ENCODE assay signal across 9 cellular contexts in genomic region chr6:160991411-160992322, GRCh38. TPM values are rescaled to one million over a fixed set of nuclear protein-coding genes. Genes with fewer than 3 reads are reported as not detected.
DNase-seq lines count a peak whose midpoint lies in the region; ATAC-seq, FAIRE-seq and TF ChIP-seq lines count a peak whose summit lies in the region.
"Had no signal": no experiment of that assay in that cellular context is flagged by ENCODE, and none has a peak within 500 bp of the region (broad histone marks: within the 10 kb centered on the region; RNA-seq: fewer than 3 reads in every experiment).

A gene with protein sequence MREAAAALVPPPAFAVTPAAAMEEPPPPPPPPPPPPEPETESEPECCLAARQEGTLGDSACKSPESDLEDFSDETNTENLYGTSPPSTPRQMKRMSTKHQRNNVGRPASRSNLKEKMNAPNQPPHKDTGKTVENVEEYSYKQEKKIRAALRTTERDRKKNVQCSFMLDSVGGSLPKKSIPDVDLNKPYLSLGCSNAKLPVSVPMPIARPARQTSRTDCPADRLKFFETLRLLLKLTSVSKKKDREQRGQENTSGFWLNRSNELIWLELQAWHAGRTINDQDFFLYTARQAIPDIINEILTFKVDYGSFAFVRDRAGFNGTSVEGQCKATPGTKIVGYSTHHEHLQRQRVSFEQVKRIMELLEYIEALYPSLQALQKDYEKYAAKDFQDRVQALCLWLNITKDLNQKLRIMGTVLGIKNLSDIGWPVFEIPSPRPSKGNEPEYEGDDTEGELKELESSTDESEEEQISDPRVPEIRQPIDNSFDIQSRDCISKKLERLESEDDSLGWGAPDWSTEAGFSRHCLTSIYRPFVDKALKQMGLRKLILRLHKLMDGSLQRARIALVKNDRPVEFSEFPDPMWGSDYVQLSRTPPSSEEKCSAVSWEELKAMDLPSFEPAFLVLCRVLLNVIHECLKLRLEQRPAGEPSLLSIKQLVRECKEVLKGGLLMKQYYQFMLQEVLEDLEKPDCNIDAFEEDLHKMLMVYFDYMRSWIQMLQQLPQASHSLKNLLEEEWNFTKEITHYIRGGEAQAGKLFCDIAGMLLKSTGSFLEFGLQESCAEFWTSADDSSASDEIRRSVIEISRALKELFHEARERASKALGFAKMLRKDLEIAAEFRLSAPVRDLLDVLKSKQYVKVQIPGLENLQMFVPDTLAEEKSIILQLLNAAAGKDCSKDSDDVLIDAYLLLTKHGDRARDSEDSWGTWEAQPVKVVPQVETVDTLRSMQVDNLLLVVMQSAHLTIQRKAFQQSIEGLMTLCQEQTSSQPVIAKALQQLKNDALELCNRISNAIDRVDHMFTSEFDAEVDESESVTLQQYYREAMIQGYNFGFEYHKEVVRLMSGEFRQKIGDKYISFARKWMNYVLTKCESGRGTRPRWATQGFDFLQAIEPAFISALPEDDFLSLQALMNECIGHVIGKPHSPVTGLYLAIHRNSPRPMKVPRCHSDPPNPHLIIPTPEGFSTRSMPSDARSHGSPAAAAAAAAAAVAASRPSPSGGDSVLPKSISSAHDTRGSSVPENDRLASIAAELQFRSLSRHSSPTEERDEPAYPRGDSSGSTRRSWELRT (N-terminal part only) (plus strand): TSS chr6:160991769. CDS start chr6:160991932, 163 bp downstream.

- H3K36me3 Mint-ChIP-seq in activated CD4-positive, alpha-beta T cell treated with anti-CD3 and anti-CD28 coated beads, Interleukin-2, amount 10 ng/mL, durations not matched to agents 7 days and 5 days (ENCODE audit: low read depth): peaks cover 4% of the 10 kb centered on the region

- peaks cover 30% of the 10 kb centered on the region for H3K4me1 Mint-ChIP-seq in activated CD4-positive, alpha-beta T cell treated with anti-CD3 and anti-CD28 coated beads, Interleukin-2, amount 10 ng/mL, durations not matched to agents 7 days and 5 days

- no TSS peak for BruUV-seq in HepG2 (replicated peaks; lab: Mats Ljungman, UMichigan)

- TF ChIP-seq POLR2A in HepG2 (IDR thresholded peaks at IDR 0.05; ENCODE audit: insufficient read depth in 1 of 2, low read depth in 2 of 2, low read length in 2 of 2): peak; percentile 45 to 71

- WGBS in HepG2 (ENCODE audit: low lambda C conversion rate): 0% methylated on average over 6 of the region's 124 CpGs

- peaks cover 45% of the 10 kb centered on the region for H3K79me2 ChIP-seq in HepG2 (ENCODE audit: insufficient read depth, low read length)

- H4K20me1 ChIP-seq in HepG2 (ENCODE audit: insufficient read depth, low read length): peaks cover 7% of the 10 kb centered on the region

- peak within 1 kb of the TSS; percentile 98 for H3K4me2 ChIP-seq in HepG2 (ENCODE audit: low read depth, low read length)

- peak within 1 kb of the TSS; percentile 71 for H2AFZ ChIP-seq in HepG2 (ENCODE audit: low read length)

- H3K9ac ChIP-seq in HepG2 (ENCODE audit: insufficient read depth, low read depth, low read length): peak within 1 kb of the TSS; percentile 85

- peaks cover 25% of the 10 kb centered on the region for H3K4me1 ChIP-seq in HepG2 (ENCODE audit: insufficient read depth, low read length)

- peak within 1 kb of the TSS; percentile 91 for H3K27ac Mint-ChIP-seq in activated CD4-positive, alpha-beta T cell treated with anti-CD3 and anti-CD28 coated beads, Interleukin-2, amount 10 ng/mL, durations not matched to agents 7 days and 5 days

- intact Hi-C loops in HepG2 (cut with micrococcal nuclease; ENCODE audit: unreplicated experiment): loop anchor here (1.0 kb wide), 3 partner anchors 10 to 384 kb away; no protein-coding TSS in a partner anchor

- no peak for FAIRE-seq in HepG2 (lab: Jason Lieb, UNC)
- FAIRE-seq: colon had no signal

- POLR2A ChIA-PET in activated CD4-positive, alpha-beta T cell treated with anti-CD3 and anti-CD28 coated beads, Interleukin-2, amount 10 ng/mL, durations not matched to agents 7 days and 5 days (lab: Charles Lee): interaction anchor here (0.7 kb wide), 1 partner anchor 20 kb away, joined by 5 read pairs; no protein-coding TSS in a partner anchor
- POLR2A ChIA-PET in HepG2 (lab: Yijun Ruan, JAX): interaction anchor here (1.0 kb wide), 1 partner anchor 61 kb away, joined by 3 read pairs; no protein-coding TSS in a partner anchor

- CTCF ChIA-PET in activated CD4-positive, alpha-beta T cell treated with anti-CD3 and anti-CD28 coated beads, Interleukin-2, amount 10 ng/mL, durations not matched to agents 7 days and 5 days (lab: Charles Lee): interaction anchor here (0.6 to 1.4 kb wide), 3 partner anchors 12 to 730 kb away, joined by 3 to 4 read pairs (median 4); no protein-coding TSS in a partner anchor
- CTCF ChIA-PET in HepG2 (lab: Yijun Ruan, JAX; ENCODE audit: low intra/inter-chr PET ratio, low total read pairs): interaction anchor here (2.2 kb wide), 1 partner anchor 61 kb away, joined by 7 read pairs; no protein-coding TSS in a partner anchor

- peak within 1 kb of the TSS; percentile 86 for H3K4me3 Mint-ChIP-seq in activated CD4-positive, alpha-beta T cell treated with anti-CD3 and anti-CD28 coated beads, Interleukin-2, amount 10 ng/mL, durations not matched to agents 7 days and 5 days

- TF ChIP-seq EP300 in HepG2 (IDR thresholded peaks at IDR 0.05; ENCODE audit: low read depth in 2 of 2, low read length in 2 of 2) (no peak), HepG2 (CRISPR knock-in tag; IDR thresholded peaks at IDR 0.05; ENCODE audit: borderline replicate concordance) (no peak)

- in situ Hi-C loops in HepG2 (cut with HindIII; ENCODE audit: extremely low pct_ligation_motif_present, low pct_unique_long_range_greater_than_20kb): no loop called here

- peak within 1 kb of the TSS; percentile 94 to 96 (median 96) for H3K4me3 ChIP-seq in HepG2 (replicated peaks in 1 of 3; ENCODE audit: insufficient read depth in 1 of 3, low read depth in 2 of 3, low read length in 3 of 3)

- H3K36me3 ChIP-seq in HepG2 (replicated peaks in 1 of 2; ENCODE audit: control insufficient read depth in 1 of 2, insufficient read depth in 2 of 2, low read length in 2 of 2): no peaks in the 10 kb centered on the region

- peaks cover 15% of the 10 kb centered on the region for H3K27me3 Mint-ChIP-seq in activated CD4-positive, alpha-beta T cell treated with anti-CD3 and anti-CD28 coated beads, Interleukin-2, amount 10 ng/mL, durations not matched to agents 7 days and 5 days

- peak within 1 kb of the TSS; percentile 89 for H3K27ac ChIP-seq in HepG2 (ENCODE audit: extremely low read length, insufficient read depth, low read length)

- TF ChIP-seq CTCF in HepG2 (CRISPR knock-in tag; IDR thresholded peaks at IDR 0.05): no peak; the same call in 1 of the 2 replicates

- peaks cover 0 to 13% of the 10 kb centered on the region in 2 experiments; a peak in 2 of 5 replicates for H3K27me3 ChIP-seq in HepG2 (ENCODE audit: control insufficient read depth in 1 of 2, insufficient read depth in 2 of 2, low read length in 2 of 2)

- H3K9me3 ChIP-seq in HepG2 (ENCODE audit: low read length): no peaks in the 10 kb centered on the region

- TF ChIP-seq RAD21 in HepG2 (CRISPR knock-in tag; IDR thresholded peaks at IDR 0.05): peak; percentile 33; the same call in 1 of the 2 replicates

- DNase-seq in AG20443 (ENCODE audit: low spot score) (peak; percentile 89), NCI-H510A (lab: John Stamatoyannopoulos, UW) (peak; percentile 45), dedifferentiated amniotic fluid mesenchymal stem cell (ENCODE audit: extremely low spot score) (peak; percentile 42), HepG2 (ENCODE audit: low spot score) (peak; percentile 62)
- DNase-seq in activated CD4-positive, alpha-beta T cell treated with anti-CD3 and anti-CD28 coated beads, Interleukin-2, amount 10 ng/mL, durations not matched to agents 7 days and 5 days: peak; percentile 74
- peak; percentile 86 for DNase-seq in stimulated activated CD4-positive, alpha-beta T cell treated with anti-CD3 and anti-CD28 coated beads, Interleukin-4, amount 100 ng/mL, for 1 hour

- ATAC-seq in GM18873 (IDR thresholded peaks at IDR 0.05; ENCODE audit: low FRiP score, unreplicated experiment) (peak; percentile 50), HG03108 (IDR thresholded peaks at IDR 0.05; ENCODE audit: unreplicated experiment) (peak; percentile 73), HepG2 (peak; percentile 90)

- H3K9me3 Mint-ChIP-seq in activated CD4-positive, alpha-beta T cell treated with anti-CD3 and anti-CD28 coated beads, Interleukin-2, amount 10 ng/mL, durations not matched to agents 7 days and 5 days: peaks cover 1% of the 10 kb centered on the region

TF ChIP-seq in HepG2, 621 proteins besides CTCF, POLR2A, EP300 and RAD21 (continues in another document):
- peak; percentile 61 for TF ChIP-seq HOXA5 (CRISPR knock-in tag; IDR thresholded peaks at IDR 0.05)

RNA-seq across cellular contexts. Expression of the gene that starts here (rescaled TPM):
- total RNA-seq in activated CD4-positive, alpha-beta T cell treated with anti-CD3 and anti-CD28 coated beads, Interleukin-2, amount 10 ng/mL, durations not matched to agents 7 days and 5 days: 10 to 100 TPM; 43.6 to 47.2 TPM
- total RNA-seq in HepG2 (2016; rRNA removed; fragmentation: Illumina TruSeq; extraction: Trizol): 33.6 and 40.1 TPM in 2 replicates
- 66.8 and 68.7 TPM in 2 replicates for total RNA-seq in HepG2 (2016; cell fraction: cytosol; rRNA removed; fragmentation: Illumina TruSeq; extraction: Trizol; ENCODE audit: low read depth)
- total RNA-seq in HepG2 (2016; cell fraction: insoluble cytoplasmic fraction; rRNA removed; fragmentation: Illumina TruSeq; extraction: Trizol): 37.5 and 40.8 TPM in 2 replicates
- total RNA-seq in HepG2 (2016; cell fraction: membrane; rRNA removed; fragmentation: Illumina TruSeq; extraction: Trizol): 38.1 and 58.6 TPM in 2 replicates
- 50.7 and 54.4 TPM in 2 replicates for total RNA-seq in HepG2 (2016; cell fraction: nucleus; rRNA removed; fragmentation: Illumina TruSeq; extraction: Trizol)
- polyA plus RNA-seq in HepG2 (2011; rRNA removed): 12.9 and 15.4 TPM in 2 replicates
- 6.9 and 9.0 TPM in 2 replicates for polyA plus RNA-seq in HepG2 (2011; cell fraction: cytosol; rRNA removed)
- 35.9 and 37.8 TPM in 2 replicates for polyA plus RNA-seq in HepG2 (2011; cell fraction: nucleus; rRNA removed)
- polyA plus RNA-seq in HepG2 (2012): 16.6 and 19.8 TPM in 2 replicates
- 1.1 TPM in 2 replicates for polyA plus RNA-seq in HepG2 (2016; cell fraction: cytosol; fragmentation: Illumina TruSeq; extraction: Trizol; ENCODE audit: low read depth)
- 25.1 and 26.7 TPM in 2 replicates for polyA plus RNA-seq in HepG2 (2016; cell fraction: insoluble cytoplasmic fraction; fragmentation: Illumina TruSeq; extraction: Trizol; ENCODE audit: low read depth)
- polyA plus RNA-seq in HepG2 (2016; cell fraction: membrane; fragmentation: Illumina TruSeq; extraction: Trizol; ENCODE audit: low read depth): 3.2 and 4.4 TPM in 2 replicates
- polyA plus RNA-seq in HepG2 (2016; cell fraction: nucleus; fragmentation: Illumina TruSeq; extraction: Trizol; ENCODE audit: insufficient read depth, low read depth): 51.7 and 52.1 TPM in 2 replicates
- 16.6 and 30.1 TPM in 2 replicates for polyA minus RNA-seq in HepG2 (2011; rRNA and poly(A)+ RNA removed; ENCODE audit: low replicate concordance)
- polyA minus RNA-seq in HepG2 (2011; cell fraction: cytosol; rRNA and poly(A)+ RNA removed): 16.9 and 18.6 TPM in 2 replicates
- 94.5 and 105 TPM in 2 replicates for polyA minus RNA-seq in HepG2 (2011; cell fraction: nucleus; rRNA and poly(A)+ RNA removed)

Comparison
In these comparisons a context has a peak if more than half of its experiments do, and no peak if none do; other contexts are left out.
1. Peak in every context shown above with its lines: DNase-seq, ATAC-seq, H3K4me3 ChIP-seq and H3K27ac ChIP-seq.